In genomic region chr21:14115646-14116045, GRCh38 we compare ENCODE assay signal across 19 cellular contexts.
A peak's percentile ranks its signal among the peaks of the same experiment; 100 is the strongest.
DNase-seq lines count a peak whose midpoint lies in the region; ATAC-seq and TF ChIP-seq lines count a peak whose summit lies in the region.
"Had no signal": no experiment of that assay in that cellular context is flagged by ENCODE, and none has a peak within 500 bp of the region (broad histone marks: within the 10 kb centered on the region; RNA-seq: fewer than 3 reads in every experiment).

No MANE protein-coding gene starts in this region.

- TF ChIP-seq CTCF in activated B cell treated with CpG ODN at 0.5 μM for 24 hours (IDR thresholded peaks at IDR 0.05) (no peak), osteocyte (IDR thresholded peaks at IDR 0.05) (no peak), natural killer cell (IDR thresholded peaks at IDR 0.05) (no peak)

- DNase-seq in activated B cell treated with CpG ODN at 0.5 μM for 24 hours: no peak
- DNase-seq in osteocyte (ENCODE audit: extremely low spot score, unreplicated experiment): peak; percentile 74
- no peak for DNase-seq in activated naive CD4-positive, alpha-beta T cell treated with anti-CD3 and anti-CD28 coated beads, Interleukin-2, amount 50 U/mL, for 72 hours (ENCODE audit: low spot score in 2 of 2)
- no peak for DNase-seq in natural killer cell
- DNase-seq in DMS 273 treated with DMSO at 0.1 percent for 48 hours (lab: John Stamatoyannopoulos, UW): no peak
- DNase-seq in activated CD4-positive, CD25-positive, alpha-beta regulatory T cell treated with anti-CD3 and anti-CD28 coated beads, Interleukin-2, amount 50 U/mL, for 72 hours: no peak
- DNase-seq: CD8-positive, alpha-beta memory T cell; MM.1S; NCI-H1092; NCI-H1694; NCI-H510A; NCI-H748 treated with DMSO at 0.1 percent for 48 hours; OCI-M1; SHP77; SK-N-SH; T-helper 1 cell had no signal

- H3K4me3 Mint-ChIP-seq in activated B cell treated with CpG ODN at 0.5 μM for 24 hours: peak overlapping the region; percentile 60
- H3K4me3 Mint-ChIP-seq in osteocyte (ENCODE audit: unreplicated experiment): no peak overlapping the region
- H3K4me3 Mint-ChIP-seq in natural killer cell: no peak overlapping the region

- H3K27ac Mint-ChIP-seq in activated B cell treated with CpG ODN at 0.5 μM for 24 hours: peak overlapping the region; percentile 82
- no peak overlapping the region for H3K27ac Mint-ChIP-seq in osteocyte (ENCODE audit: unreplicated experiment)
- peak overlapping the region in 1 of 2 donors; percentile 49 for H3K27ac Mint-ChIP-seq in activated naive CD4-positive, alpha-beta T cell treated with anti-CD3 and anti-CD28 coated beads, Interleukin-2, amount 50 U/mL, for 72 hours
- no peak overlapping the region for H3K27ac Mint-ChIP-seq in natural killer cell

- POLR2A ChIA-PET in activated B cell treated with CpG ODN at 0.5 μM for 24 hours (lab: Charles Lee): no interaction called here

- H3K9me3 Mint-ChIP-seq in activated B cell treated with CpG ODN at 0.5 μM for 24 hours (no peaks in the 10 kb centered on the region), osteocyte (ENCODE audit: unreplicated experiment) (peaks cover 46% of the 10 kb centered on the region), natural killer cell (peaks cover 0 to 6% of the 10 kb centered on the region in 2 donors)
- H3K9me3 Mint-ChIP-seq in activated naive CD4-positive, alpha-beta T cell treated with anti-CD3 and anti-CD28 coated beads, Interleukin-2, amount 50 U/mL, for 72 hours: peaks cover 3 to 7% of the 10 kb centered on the region in 2 donors

- intact Hi-C loops in activated B cell treated with CpG ODN at 0.5 μM for 24 hours (cut with micrococcal nuclease) (no loop called here), natural killer cell (cut with micrococcal nuclease) (no loop called here)

- H3K36me3 Mint-ChIP-seq in activated B cell treated with CpG ODN at 0.5 μM for 24 hours (ENCODE audit: low read depth): no peaks in the 10 kb centered on the region
- no peaks in the 10 kb centered on the region for H3K36me3 Mint-ChIP-seq in osteocyte (ENCODE audit: unreplicated experiment)
- H3K36me3 Mint-ChIP-seq in activated naive CD4-positive, alpha-beta T cell treated with anti-CD3 and anti-CD28 coated beads, Interleukin-2, amount 50 U/mL, for 72 hours: peaks cover 9 to 20% of the 10 kb centered on the region in 2 donors
- peaks cover 10% of the 10 kb centered on the region for H3K36me3 Mint-ChIP-seq in natural killer cell
- H3K36me3 Mint-ChIP-seq: CD8-positive, alpha-beta memory T cell had no signal

- H3K4me1 Mint-ChIP-seq in activated B cell treated with CpG ODN at 0.5 μM for 24 hours (peaks cover 23% of the 10 kb centered on the region), osteocyte (ENCODE audit: unreplicated experiment) (no peaks in the 10 kb centered on the region), natural killer cell (peaks cover 4 to 12% of the 10 kb centered on the region in 2 donors)

- CTCF ChIA-PET in activated B cell treated with CpG ODN at 0.5 μM for 24 hours (lab: Charles Lee): no interaction called here

- H3K27me3 Mint-ChIP-seq in activated B cell treated with CpG ODN at 0.5 μM for 24 hours (no peaks in the 10 kb centered on the region), osteocyte (ENCODE audit: unreplicated experiment) (no peaks in the 10 kb centered on the region), natural killer cell (ENCODE audit: low read depth in 2 of 2) (no peaks in the 10 kb centered on the region)

- ATAC-seq in GM19324 (IDR thresholded peaks at IDR 0.05; ENCODE audit: low FRiP score, unreplicated experiment): peak; percentile 6
- peak; percentile 14 for ATAC-seq in HG02642 (IDR thresholded peaks at IDR 0.05; ENCODE audit: poor library complexity, unreplicated experiment)
- no peak for ATAC-seq in activated B cell treated with CpG ODN at 0.5 μM for 24 hours (ENCODE audit: low read depth)
- no peak for ATAC-seq in activated naive CD4-positive, alpha-beta T cell treated with anti-CD3 and anti-CD28 coated beads, Interleukin-2, amount 50 U/mL, for 72 hours
- ATAC-seq in natural killer cell: no peak
- ATAC-seq: A549 had no signal

Comparison
In these comparisons a context has a peak if more than half of its experiments do, and no peak if none do; other contexts are left out.
1. ATAC-seq: peak in GM19324 (single experiment) and HG02642 (single experiment); none in activated B cell treated with CpG ODN at 0.5 μM for 24 hours (single experiment), activated naive CD4-positive, alpha-beta T cell treated with anti-CD3 and anti-CD28 coated beads, Interleukin-2, amount 50 U/mL, for 72 hours (0 of 2) and natural killer cell (0 of 3).